Comparison of ENCODE assay signal across 18 cellular contexts in genomic region chr12:91273542-91273941, GRCh38.
DNase-seq lines count a peak whose midpoint lies in the region; FAIRE-seq and TF ChIP-seq lines count a peak whose summit lies in the region.
"Had no signal": no experiment of that assay in that cellular context is flagged by ENCODE, and none has a peak within 500 bp of the region (broad histone marks: within the 10 kb centered on the region; RNA-seq: fewer than 3 reads in every experiment).

No MANE protein-coding gene starts in this region.

- DNase-seq in adrenal gland (no peak), fibroblast of pulmonary artery (ENCODE audit: low read depth) (peak; percentile 29), thyroid gland (no peak), NCI-H1092 treated with DMSO at 0.1 percent for 48 hours (lab: John Stamatoyannopoulos, UW) (no peak), D721Med (ENCODE audit: insufficient read length, low spot score) (no peak), erythroblast (lab: John Stamatoyannopoulos, UW) (no peak), COLO668 (lab: John Stamatoyannopoulos, UW; ENCODE audit: unreplicated experiment) (no peak)
- DNase-seq: activated CD4-positive, alpha-beta T cell treated with anti-CD3 and anti-CD28 coated beads for 4 hours; activated naive CD8-positive, alpha-beta T cell treated with anti-CD3 and anti-CD28 coated beads for 36 hours; activated T-cell treated with anti-CD3 and anti-CD28 coated beads for 4 hours; COR-L47; MG63; NCI-H2107; stimulated activated CD4-positive, alpha-beta T cell treated with anti-CD3 and anti-CD28 coated beads, Interleukin-4, amount 100 ng/mL, for 24 hours; T-helper 17 cell had no signal

- WGBS in adrenal gland, 4 donors: 67 to 78% (median 77%) methylated on average over 5 of the region's 5 CpGs
- 89 to 100% methylated on average over 4 of the region's 5 CpGs for WGBS in mesodermal cell (ENCODE audit: insufficient coverage in 2 of 2), 2 experiments
- WGBS in thyroid gland, 2 donors: 83% methylated on average over 5 of the region's 5 CpGs

- no peak overlapping the region for H3K4me3 ChIP-seq in adrenal gland
- no peak overlapping the region for H3K4me3 ChIP-seq in fibroblast of pulmonary artery (replicated peaks; ENCODE audit: low read depth, low read length)
- H3K4me3 ChIP-seq in mesodermal cell (ENCODE audit: extremely low read depth, insufficient read depth, low read length, poor library complexity, severe bottlenecking): no peak overlapping the region
- no peak overlapping the region for H3K4me3 ChIP-seq in thyroid gland (replicated peaks in 1 of 3)
- H3K4me3 ChIP-seq: MG63 had no signal

- no peak for TF ChIP-seq CTCF in adrenal gland (IDR thresholded peaks at IDR 0.05)
- no peak for TF ChIP-seq CTCF in fibroblast of pulmonary artery (IDR thresholded peaks at IDR 0.05; ENCODE audit: low read length, missing control alignments)
- TF ChIP-seq CTCF in thyroid gland (IDR thresholded peaks at IDR 0.05): no peak
- no peak for TF ChIP-seq CTCF in D721Med (IDR thresholded peaks at IDR 0.05; ENCODE audit: insufficient read depth, missing control alignments)

- no peaks in the 10 kb centered on the region for H3K36me3 ChIP-seq in adrenal gland (replicated peaks in 1 of 2)
- H3K36me3 ChIP-seq in mesodermal cell (ENCODE audit: control insufficient read depth, insufficient read depth, low read length): no peaks in the 10 kb centered on the region
- H3K36me3 ChIP-seq in thyroid gland: no peaks in the 10 kb centered on the region
- H3K36me3 ChIP-seq: MG63 had no signal

- TF ChIP-seq POLR2A in adrenal gland (IDR thresholded peaks at IDR 0.05) (no peak), thyroid gland (IDR thresholded peaks at IDR 0.05) (no peak), erythroblast (IDR thresholded peaks at IDR 0.05; ENCODE audit: low read length) (no peak)

- H3K9me3 ChIP-seq in adrenal gland (replicated peaks in 1 of 3) (no peaks in the 10 kb centered on the region), mesodermal cell (ENCODE audit: control insufficient read depth, low read length) (no peaks in the 10 kb centered on the region), thyroid gland (no peaks in the 10 kb centered on the region)
- H3K9me3 ChIP-seq: MG63 had no signal

- peaks cover 0 to 6% of the 10 kb centered on the region in 2 donors for H3K4me1 ChIP-seq in adrenal gland (replicated peaks in 1 of 2)
- peaks cover 9% of the 10 kb centered on the region for H3K4me1 ChIP-seq in mesodermal cell (ENCODE audit: control insufficient read depth, insufficient read depth, low read length, poor library complexity, severe bottlenecking)
- peaks cover 24 to 26% of the 10 kb centered on the region in 2 donors for H3K4me1 ChIP-seq in thyroid gland

- H3K27me3 ChIP-seq in adrenal gland (no peaks in the 10 kb centered on the region), thyroid gland (no peaks in the 10 kb centered on the region)
- H3K27me3 ChIP-seq: MG63 had no signal

- intact Hi-C loops in adrenal gland (cut with DNase I) (no loop called here), thyroid gland (cut with DNase I) (no loop called here)

- no peak for FAIRE-seq in D721Med (lab: Jason Lieb, UNC)
- FAIRE-seq: colon, islet of Langerhans had no signal

- H3K27ac ChIP-seq in adrenal gland: peak overlapping the region in 3 of 5 donors; percentile 19 to 55 (median 22)
- peak overlapping the region; percentile 63 for H3K27ac ChIP-seq in mesodermal cell (ENCODE audit: low read depth, low read length, severe bottlenecking)
- H3K27ac ChIP-seq in thyroid gland: peak overlapping the region in 2 of 3 donors; percentile 9 to 77
